In the genomic region with DNA sequence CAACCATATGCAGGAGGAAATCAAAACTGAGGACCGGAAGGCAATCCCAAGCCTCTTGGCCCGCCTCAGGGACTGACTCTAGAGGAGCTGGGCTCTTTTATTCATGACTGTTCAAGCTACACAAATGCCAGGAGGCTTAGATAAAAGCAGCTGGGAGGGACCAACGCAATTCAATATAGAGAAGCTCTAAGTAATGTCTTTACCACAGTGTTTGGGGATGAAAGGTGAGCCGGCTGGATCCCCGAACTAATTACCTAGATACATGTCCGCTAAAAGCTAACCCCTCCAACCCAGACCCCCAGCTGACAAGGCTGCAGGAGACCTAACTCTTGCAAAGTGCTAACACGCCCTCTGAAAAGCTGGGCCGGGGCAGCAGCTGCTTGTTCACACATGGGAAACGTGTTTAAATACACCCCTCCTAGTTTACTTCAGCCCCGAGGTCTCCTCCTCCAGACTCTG, we compare ENCODE assay signal across 15 cellular contexts.
DNase-seq lines count a peak whose midpoint lies in the region; ATAC-seq and TF ChIP-seq lines count a peak whose summit lies in the region.
"Had no signal": no experiment of that assay in that cellular context is flagged by ENCODE, and none has a peak within 500 bp of the region (broad histone marks: within the 10 kb centered on the region; RNA-seq: fewer than 3 reads in every experiment).

No MANE protein-coding gene starts in this region.

- no peak overlapping the region for H3K4me3 Mint-ChIP-seq in GM23338
- peak overlapping the region; percentile 13 for H3K4me3 Mint-ChIP-seq in nephron progenitor cell
- H3K4me3 Mint-ChIP-seq: T-helper 1 cell treated with Interleukin-12 subunit alpha and Interleukin-12 subunit beta and Interleukin-4 antibody, amounts not matched to agents 30 μg/mL and 1 μg/mL, for 36 hours had no signal

- H3K36me3 ChIP-seq in GM23338 (ENCODE audit: insufficient read depth) (peaks cover 22% of the 10 kb centered on the region; the same call in 1 of the 2 replicates), osteoblast (ENCODE audit: insufficient read depth, low read length) (no peaks in the 10 kb centered on the region)

- peak overlapping the region; percentile 61 for H3K27ac ChIP-seq in GM23338 (ENCODE audit: low read depth)
- H3K27ac ChIP-seq in osteoblast (ENCODE audit: low read depth, low read length) = no peak overlapping the region
- H3K27ac ChIP-seq: foreskin keratinocyte, right atrium auricular region had no signal

- no peaks in the 10 kb centered on the region for H3K27me3 Mint-ChIP-seq in GM23338 (ENCODE audit: insufficient read depth, low read depth, poor library complexity)
- H3K27me3 Mint-ChIP-seq in nephron progenitor cell (ENCODE audit: low read depth, poor library complexity) = no peaks in the 10 kb centered on the region

- H3K9me3 Mint-ChIP-seq in GM23338 (no peaks in the 10 kb centered on the region), nephron progenitor cell (no peaks in the 10 kb centered on the region)
- H3K9me3 Mint-ChIP-seq: activated T-helper 2 cell treated with anti-CD3 and anti-CD28 coated beads, Interferon-gamma antibody, Interleukin-2, Interleukin-4, amounts not matched to agents 10 μg/mL and 5 μg/mL and 100 μg/mL, durations not matched to agents 14 hours and 24 hours and 36 hours; T-helper 1 cell treated with Interleukin-12 subunit alpha and Interleukin-12 subunit beta and Interleukin-4 antibody, amounts not matched to agents 30 μg/mL and 1 μg/mL, for 36 hours had no signal

- ATAC-seq in GM23338 = peak; percentile 81
- no peak for ATAC-seq in GM21367 (IDR thresholded peaks at IDR 0.05; ENCODE audit: unreplicated experiment)
- ATAC-seq in GM21515 (IDR thresholded peaks at IDR 0.05; ENCODE audit: unreplicated experiment) = no peak
- ATAC-seq: foreskin keratinocyte had no signal

- in situ Hi-C loops in SK-MEL-5 (cut with HindIII; ENCODE audit: low pct_unique_long_range_greater_than_20kb, low sequenced_read_pairs) = no loop called here

- H3K4me1 Mint-ChIP-seq in GM23338 (peaks cover 58% of the 10 kb centered on the region), nephron progenitor cell (peaks cover 58% of the 10 kb centered on the region)

- H3K4me2 ChIP-seq in GM23338 = peak overlapping the region; percentile 22
- no peak overlapping the region for H3K4me2 ChIP-seq in osteoblast (ENCODE audit: insufficient read depth, low read length)

- H3K27ac Mint-ChIP-seq in GM23338 = peak overlapping the region; percentile 71; the same call in 1 of the 2 replicates
- peak overlapping the region; percentile 67 for H3K27ac Mint-ChIP-seq in nephron progenitor cell
- H3K27ac Mint-ChIP-seq: activated T-helper 2 cell treated with anti-CD3 and anti-CD28 coated beads, Interferon-gamma antibody, Interleukin-2, Interleukin-4, amounts not matched to agents 10 μg/mL and 5 μg/mL and 100 μg/mL, durations not matched to agents 14 hours and 24 hours and 36 hours; T-helper 1 cell treated with Interleukin-12 subunit alpha and Interleukin-12 subunit beta and Interleukin-4 antibody, amounts not matched to agents 30 μg/mL and 1 μg/mL, for 36 hours had no signal

- peaks cover 41% of the 10 kb centered on the region for H3K36me3 Mint-ChIP-seq in GM23338 (ENCODE audit: low read depth)
- peaks cover 49% of the 10 kb centered on the region for H3K36me3 Mint-ChIP-seq in nephron progenitor cell (ENCODE audit: low read depth)

- H3K27me3 ChIP-seq in GM23338 (ENCODE audit: insufficient read depth) (no peaks in the 10 kb centered on the region), osteoblast (ENCODE audit: insufficient read depth, low read length) (no peaks in the 10 kb centered on the region)
- H3K27me3 ChIP-seq: foreskin keratinocyte, right atrium auricular region had no signal

- TF ChIP-seq CTCF in GM23338 (conservative IDR thresholded peaks at IDR 0.05; ENCODE audit: low read depth in 2 of 2) = no peak
- TF ChIP-seq CTCF in nephron progenitor cell (IDR thresholded peaks at IDR 0.05) = no peak
- TF ChIP-seq CTCF in osteoblast (IDR thresholded peaks at IDR 0.05; ENCODE audit: extremely low read depth, low read depth, low read length) = no peak

- no peaks in the 10 kb centered on the region for H3K9me2 ChIP-seq in GM23338 (ENCODE audit: insufficient read depth)

- H3K4me3 ChIP-seq in GM23338 (no peak overlapping the region), osteoblast (ENCODE audit: insufficient read depth, low read length) (no peak overlapping the region)
- H3K4me3 ChIP-seq: lung, right atrium auricular region had no signal

- H3K4me1 ChIP-seq in GM23338 (ENCODE audit: insufficient read depth) = peaks cover 36% of the 10 kb centered on the region
- peaks cover 7% of the 10 kb centered on the region for H3K4me1 ChIP-seq in osteoblast (ENCODE audit: insufficient read depth, low read length)

- H3K9me3 ChIP-seq in osteoblast (ENCODE audit: low read depth, low read length) = no peaks in the 10 kb centered on the region
- H3K9me3 ChIP-seq: right atrium auricular region had no signal

- H3K79me2 ChIP-seq in GM23338 (replicated peaks; ENCODE audit: insufficient read depth) (peaks cover 72% of the 10 kb centered on the region), osteoblast (ENCODE audit: insufficient read depth, low read length) (no peaks in the 10 kb centered on the region)

- H4K20me1 ChIP-seq in GM23338 (replicated peaks; ENCODE audit: insufficient read depth) = peaks cover 60% of the 10 kb centered on the region
- H4K20me1 ChIP-seq in osteoblast (ENCODE audit: insufficient read depth, low read length) = no peaks in the 10 kb centered on the region

- peak; percentile 28 for DNase-seq in GM23338 (ENCODE audit: low spot score)
- peak; percentile 79 for DNase-seq in NCI-H146 (lab: John Stamatoyannopoulos, UW)
- peak; percentile 32 for DNase-seq in SK-MEL-5 (ENCODE audit: low read depth, low spot score)
- peak; percentile 22 for DNase-seq in nephron progenitor cell
- DNase-seq in osteoblast (ENCODE audit: insufficient read length, low spot score, missing footprints) = no peak
- no peak for DNase-seq in NK-92 treated with Interleukin-12 subunit alpha and Interleukin-12 subunit beta, amount 100 ng/mL, for 24 hours (lab: John Stamatoyannopoulos, UW)
- DNase-seq: foreskin keratinocyte; NCI-H1930; stimulated activated CD4-positive, alpha-beta T cell treated with anti-CD3 and anti-CD28 coated beads, Interleukin-15, amount 100 ng/mL, for 24 hours had no signal

- H2AFZ ChIP-seq in GM23338 = no peak overlapping the region
- no peak overlapping the region for H2AFZ ChIP-seq in osteoblast (ENCODE audit: low read length)

- no peaks in the 10 kb centered on the region for H3F3A ChIP-seq in GM23338 (replicated peaks; ENCODE audit: low read depth)

TF ChIP-seq in GM23338, 12 proteins besides CTCF, POLR2A, EP300 and RAD21 (continues in another document):
- TF ChIP-seq, protein P1, sequence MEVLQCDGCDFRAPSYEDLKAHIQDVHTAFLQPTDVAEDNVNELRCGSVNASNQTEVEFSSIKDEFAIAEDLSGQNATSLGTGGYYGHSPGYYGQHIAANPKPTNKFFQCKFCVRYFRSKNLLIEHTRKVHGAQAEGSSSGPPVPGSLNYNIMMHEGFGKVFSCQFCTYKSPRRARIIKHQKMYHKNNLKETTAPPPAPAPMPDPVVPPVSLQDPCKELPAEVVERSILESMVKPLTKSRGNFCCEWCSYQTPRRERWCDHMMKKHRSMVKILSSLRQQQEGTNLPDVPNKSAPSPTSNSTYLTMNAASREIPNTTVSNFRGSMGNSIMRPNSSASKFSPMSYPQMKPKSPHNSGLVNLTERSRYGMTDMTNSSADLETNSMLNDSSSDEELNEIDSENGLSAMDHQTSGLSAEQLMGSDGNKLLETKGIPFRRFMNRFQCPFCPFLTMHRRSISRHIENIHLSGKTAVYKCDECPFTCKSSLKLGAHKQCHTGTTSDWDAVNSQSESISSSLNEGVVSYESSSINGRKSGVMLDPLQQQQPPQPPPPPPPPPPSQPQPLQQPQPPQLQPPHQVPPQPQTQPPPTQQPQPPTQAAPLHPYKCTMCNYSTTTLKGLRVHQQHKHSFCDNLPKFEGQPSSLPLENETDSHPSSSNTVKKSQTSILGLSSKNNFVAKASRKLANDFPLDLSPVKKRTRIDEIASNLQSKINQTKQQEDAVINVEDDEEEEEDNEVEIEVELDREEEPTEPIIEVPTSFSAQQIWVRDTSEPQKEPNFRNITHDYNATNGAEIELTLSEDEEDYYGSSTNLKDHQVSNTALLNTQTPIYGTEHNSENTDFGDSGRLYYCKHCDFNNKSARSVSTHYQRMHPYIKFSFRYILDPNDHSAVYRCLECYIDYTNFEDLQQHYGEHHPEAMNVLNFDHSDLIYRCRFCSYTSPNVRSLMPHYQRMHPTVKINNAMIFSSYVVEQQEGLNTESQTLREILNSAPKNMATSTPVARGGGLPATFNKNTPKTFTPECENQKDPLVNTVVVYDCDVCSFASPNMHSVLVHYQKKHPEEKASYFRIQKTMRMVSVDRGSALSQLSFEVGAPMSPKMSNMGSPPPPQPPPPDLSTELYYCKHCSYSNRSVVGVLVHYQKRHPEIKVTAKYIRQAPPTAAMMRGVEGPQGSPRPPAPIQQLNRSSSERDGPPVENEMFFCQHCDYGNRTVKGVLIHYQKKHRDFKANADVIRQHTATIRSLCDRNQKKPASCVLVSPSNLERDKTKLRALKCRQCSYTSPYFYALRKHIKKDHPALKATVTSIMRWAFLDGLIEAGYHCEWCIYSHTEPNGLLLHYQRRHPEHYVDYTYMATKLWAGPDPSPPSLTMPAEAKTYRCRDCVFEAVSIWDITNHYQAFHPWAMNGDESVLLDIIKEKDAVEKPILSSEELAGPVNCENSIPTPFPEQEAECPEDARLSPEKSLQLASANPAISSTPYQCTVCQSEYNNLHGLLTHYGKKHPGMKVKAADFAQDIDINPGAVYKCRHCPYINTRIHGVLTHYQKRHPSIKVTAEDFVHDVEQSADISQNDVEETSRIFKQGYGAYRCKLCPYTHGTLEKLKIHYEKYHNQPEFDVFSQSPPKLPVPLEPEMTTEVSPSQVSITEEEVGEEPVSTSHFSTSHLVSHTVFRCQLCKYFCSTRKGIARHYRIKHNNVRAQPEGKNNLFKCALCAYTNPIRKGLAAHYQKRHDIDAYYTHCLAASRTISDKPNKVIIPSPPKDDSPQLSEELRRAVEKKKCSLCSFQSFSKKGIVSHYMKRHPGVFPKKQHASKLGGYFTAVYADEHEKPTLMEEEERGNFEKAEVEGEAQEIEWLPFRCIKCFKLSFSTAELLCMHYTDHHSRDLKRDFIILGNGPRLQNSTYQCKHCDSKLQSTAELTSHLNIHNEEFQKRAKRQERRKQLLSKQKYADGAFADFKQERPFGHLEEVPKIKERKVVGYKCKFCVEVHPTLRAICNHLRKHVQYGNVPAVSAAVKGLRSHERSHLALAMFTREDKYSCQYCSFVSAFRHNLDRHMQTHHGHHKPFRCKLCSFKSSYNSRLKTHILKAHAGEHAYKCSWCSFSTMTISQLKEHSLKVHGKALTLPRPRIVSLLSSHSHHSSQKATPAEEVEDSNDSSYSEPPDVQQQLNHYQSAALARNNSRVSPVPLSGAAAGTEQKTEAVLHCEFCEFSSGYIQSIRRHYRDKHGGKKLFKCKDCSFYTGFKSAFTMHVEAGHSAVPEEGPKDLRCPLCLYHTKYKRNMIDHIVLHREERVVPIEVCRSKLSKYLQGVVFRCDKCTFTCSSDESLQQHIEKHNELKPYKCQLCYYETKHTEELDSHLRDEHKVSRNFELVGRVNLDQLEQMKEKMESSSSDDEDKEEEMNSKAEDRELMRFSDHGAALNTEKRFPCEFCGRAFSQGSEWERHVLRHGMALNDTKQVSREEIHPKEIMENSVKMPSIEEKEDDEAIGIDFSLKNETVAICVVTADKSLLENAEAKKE (CRISPR knock-in tag; IDR thresholded peaks at IDR 0.05) = no peak

Comparison
In these comparisons a context has a peak if more than half of its experiments do, and no peak if none do; other contexts are left out.
1. DNase-seq: peak in GM23338 (single experiment), NCI-H146 (single experiment), SK-MEL-5 (single experiment) and nephron progenitor cell (single experiment); none in osteoblast (single experiment) and NK-92 treated with Interleukin-12 subunit alpha and Interleukin-12 subunit beta, amount 100 ng/mL, for 24 hours (single experiment).